In genomic region chr13:110251227-110251791, GRCh38 we compare ENCODE assay signal across 18 cellular contexts. TPM values are rescaled to one million over a fixed set of nuclear protein-coding genes. Genes with fewer than 3 reads are reported as not detected.
A peak's percentile ranks its signal among the peaks of the same experiment; 100 is the strongest.
DNase-seq lines count a peak whose midpoint lies in the region; ATAC-seq, FAIRE-seq and TF ChIP-seq lines count a peak whose summit lies in the region.
"Had no signal": no experiment of that assay in that cellular context is flagged by ENCODE, and none has a peak within 500 bp of the region (broad histone marks: within the 10 kb centered on the region; RNA-seq: fewer than 3 reads in every experiment).

No MANE protein-coding gene starts in this region.

- H3K4me1 Mint-ChIP-seq in Calu3 (ENCODE audit: low read depth, unreplicated experiment) (no peaks in the 10 kb centered on the region), type B pancreatic cell (ENCODE audit: unreplicated experiment) (peaks cover 8% of the 10 kb centered on the region)
- H3K4me1 Mint-ChIP-seq: activated naive CD4-positive, alpha-beta T cell treated with anti-CD3 and anti-CD28 coated beads, Interleukin-2, amount 10 ng/mL, durations not matched to agents 7 days and 5 days had no signal

- TF ChIP-seq CTCF in kidney (IDR thresholded peaks at IDR 0.05; ENCODE audit: borderline replicate concordance, extremely low read depth, insufficient read depth) (no peak), gastrocnemius medialis (IDR thresholded peaks at IDR 0.05 in 4 of 5, conservative IDR thresholded peaks at IDR 0.05 in 1 of 5) (no peak), Calu3 (IDR thresholded peaks at IDR 0.05; ENCODE audit: unreplicated experiment) (no peak), type B pancreatic cell (conservative IDR thresholded peaks at IDR 0.05) (no peak)

- in situ Hi-C loops in gastrocnemius medialis (cut with MboI; ENCODE audit: low sequenced_read_pairs in 4 of 4): no loop called here

- no peak for ATAC-seq in gastrocnemius medialis
- ATAC-seq in GM21447 (IDR thresholded peaks at IDR 0.05; ENCODE audit: unreplicated experiment): no peak
- ATAC-seq: Panc1 had no signal

- H3K27me3 ChIP-seq in ACC112 (ENCODE audit: insufficient read depth, low read length) (no peaks in the 10 kb centered on the region), gastrocnemius medialis (peaks cover 0 to 3% (median 2%) of the 10 kb centered on the region in 3 donors)
- H3K27me3 ChIP-seq: dorsolateral prefrontal cortex had no signal

- no peak for TF ChIP-seq POLR2A in gastrocnemius medialis (IDR thresholded peaks at IDR 0.05)

- no peaks in the 10 kb centered on the region for H3K9me3 ChIP-seq in kidney (ENCODE audit: control insufficient read depth in 1 of 2, low read length in 2 of 2)
- no peaks in the 10 kb centered on the region for H3K9me3 ChIP-seq in gastrocnemius medialis

- H3K9me3 Mint-ChIP-seq in Calu3 (ENCODE audit: low read depth, unreplicated experiment) (no peaks in the 10 kb centered on the region), type B pancreatic cell (no peaks in the 10 kb centered on the region)
- H3K9me3 Mint-ChIP-seq: H9; T-helper 2 cell treated with Interferon-gamma antibody and Interleukin-4, amounts not matched to agents 5 μg/mL and 100 μg/mL, for 36 hours had no signal

- no peak overlapping the region for H2AFZ ChIP-seq in ACC112 (ENCODE audit: low read length, unreplicated experiment)

- no peak for FAIRE-seq in kidney (lab: Jason Lieb, UNC)

- H3K27ac Mint-ChIP-seq in Calu3 (ENCODE audit: unreplicated experiment) (no peak overlapping the region), type B pancreatic cell (no peak overlapping the region)
- H3K27ac Mint-ChIP-seq: activated CD4-positive, alpha-beta memory T cell treated with anti-CD3 and anti-CD28 coated beads for 36 hours; activated naive CD4-positive, alpha-beta T cell treated with anti-CD3 and anti-CD28 coated beads, Interleukin-2, amount 10 ng/mL, durations not matched to agents 7 days and 5 days; progenitor cell of endocrine pancreas; T-helper 2 cell treated with Interferon-gamma antibody and Interleukin-4, amounts not matched to agents 5 μg/mL and 100 μg/mL, for 36 hours had no signal

- DNase-seq in kidney (no peak), gastrocnemius medialis (no peak), caudate nucleus (lab: John Stamatoyannopoulos, UW) (no peak), Calu3 (no peak), type B pancreatic cell (ENCODE audit: extremely low spot score, unreplicated experiment) (no peak)
- DNase-seq: activated CD4-positive, alpha-beta memory T cell treated with anti-CD3 and anti-CD28 coated beads for 36 hours; activated naive CD4-positive, alpha-beta T cell treated with anti-CD3 and anti-CD28 coated beads, Interleukin-2, amount 10 ng/mL, durations not matched to agents 7 days and 5 days; DMS153; H9; NCI-H1105; NCI-H446 had no signal

- H3K27me3 Mint-ChIP-seq in Calu3 (ENCODE audit: unreplicated experiment) (no peaks in the 10 kb centered on the region), type B pancreatic cell (peaks cover 3% of the 10 kb centered on the region)
- H3K27me3 Mint-ChIP-seq: progenitor cell of endocrine pancreas had no signal

- 50 to 80% (median 79%) methylated on average over 10 of the region's 10 CpGs for WGBS in adipose tissue, 3 donors

- H3K36me3 Mint-ChIP-seq in Calu3 (ENCODE audit: insufficient read depth, unreplicated experiment) (no peaks in the 10 kb centered on the region), type B pancreatic cell (no peaks in the 10 kb centered on the region)
- H3K36me3 Mint-ChIP-seq: activated CD4-positive, alpha-beta memory T cell treated with anti-CD3 and anti-CD28 coated beads for 36 hours; activated naive CD4-positive, alpha-beta T cell treated with anti-CD3 and anti-CD28 coated beads, Interleukin-2, amount 10 ng/mL, durations not matched to agents 7 days and 5 days had no signal

- intact Hi-C loops in kidney (cut with DNase I): no loop called here
- intact Hi-C loops in gastrocnemius medialis (cut with DNase I; ENCODE audit: low total_unique reads): no loop called here
- intact Hi-C loops in Calu3 (cut with micrococcal nuclease; ENCODE audit: unreplicated experiment): no loop called here

- CTCF ChIA-PET in Calu3 (lab: Charles Lee): interaction anchor here (0.7 kb wide), 1 partner anchor 14 kb away, joined by 3 read pairs; no protein-coding TSS in a partner anchor

- H3K9ac ChIP-seq in kidney (ENCODE audit: low read length in 2 of 2): no peak overlapping the region

- no TSS peak for BruUV-seq in Calu3 (replicated peaks; lab: Mats Ljungman, UMichigan)

- no peak overlapping the region for H3K4me3 Mint-ChIP-seq in Calu3 (ENCODE audit: low read depth, unreplicated experiment)
- H3K4me3 Mint-ChIP-seq in type B pancreatic cell: no peak overlapping the region
- H3K4me3 Mint-ChIP-seq: activated CD4-positive, alpha-beta memory T cell treated with anti-CD3 and anti-CD28 coated beads for 36 hours; activated naive CD4-positive, alpha-beta T cell treated with anti-CD3 and anti-CD28 coated beads, Interleukin-2, amount 10 ng/mL, durations not matched to agents 7 days and 5 days; H9; T-helper 2 cell treated with Interferon-gamma antibody and Interleukin-4, amounts not matched to agents 5 μg/mL and 100 μg/mL, for 36 hours had no signal

- H3K4me3 ChIP-seq in ACC112 (ENCODE audit: low read depth, low read length) (peak overlapping the region; percentile 6; the same call in 1 of the 2 replicates), kidney (ENCODE audit: low read length in 2 of 2) (no peak overlapping the region), gastrocnemius medialis (no peak overlapping the region)
- H3K4me3 ChIP-seq: dorsolateral prefrontal cortex had no signal

- H3K4me1 ChIP-seq in ACC112 (ENCODE audit: control insufficient read depth, insufficient read depth, low read length, unreplicated experiment) (peaks cover 48% of the 10 kb centered on the region), kidney (ENCODE audit: control insufficient read depth in 1 of 2, insufficient read depth in 1 of 2, low read depth in 1 of 2, low read length in 2 of 2) (peaks cover 7 to 14% of the 10 kb centered on the region in 2 donors), gastrocnemius medialis (peaks cover 16 to 42% of the 10 kb centered on the region in 2 donors)

- H3K36me3 ChIP-seq in ACC112 (ENCODE audit: insufficient read depth, low read length) (no peaks in the 10 kb centered on the region), kidney (ENCODE audit: control insufficient read depth in 1 of 2, insufficient read depth in 2 of 2, low read length in 2 of 2) (no peaks in the 10 kb centered on the region), gastrocnemius medialis (no peaks in the 10 kb centered on the region)

- peaks cover 28% of the 10 kb centered on the region for H3K79me2 ChIP-seq in ACC112 (ENCODE audit: control insufficient read depth, insufficient read depth, low read length, unreplicated experiment)

- H3K27ac ChIP-seq in ACC112 (ENCODE audit: low read depth, low read length): peak overlapping the region; percentile 97
- peak overlapping the region; percentile 57 for H3K27ac ChIP-seq in adipose tissue (ENCODE audit: low read depth, low read length)
- H3K27ac ChIP-seq in kidney (ENCODE audit: low read depth in 2 of 2, low read length in 2 of 2): peak overlapping the region; percentile 79 to 82
- peak overlapping the region; percentile 78 to 81 (median 80) for H3K27ac ChIP-seq in gastrocnemius medialis
- H3K27ac ChIP-seq in caudate nucleus (ENCODE audit: low read depth, low read length): no peak overlapping the region

RNA-seq across cellular contexts. Expression of gene COL4A1, which starts 55.6 kb away (rescaled TPM):
- polyA plus RNA-seq in adipose tissue (100 to 1,000 TPM; 103 to 773 (median 225) TPM), kidney (ENCODE audit: insufficient read depth, low read depth, low replicate concordance) (53.0 TPM)
- total RNA-seq in kidney (218 TPM), gastrocnemius medialis (100 to 1,000 TPM in 3 of 4 donors, 10 to 100 TPM in 1; 60.5 to 127 (median 120) TPM), Calu3 (2022) (0.12 TPM in 1 of 2 replicates, not detected in the other), type B pancreatic cell (ENCODE audit: low replicate concordance) (20.4 and 83.6 TPM in 2 replicates)
- total RNA-seq: activated CD4-positive, alpha-beta memory T cell treated with anti-CD3 and anti-CD28 coated beads for 36 hours had no signal

RNA-seq across cellular contexts. Expression of gene COL4A2, which starts 55.8 kb away (rescaled TPM):
- polyA plus RNA-seq in adipose tissue (100 to 1,000 TPM in 2 of 3 donors, 10 to 100 TPM in 1; 93.5 to 632 (median 260) TPM), kidney (ENCODE audit: insufficient read depth, low read depth, low replicate concordance) (126 TPM)
- total RNA-seq in kidney (265 TPM), gastrocnemius medialis (10 to 100 TPM; 51.2 to 85.8 (median 70.5) TPM), Calu3 (2022) (0.42 and 1.0 TPM in 2 replicates), type B pancreatic cell (ENCODE audit: low replicate concordance) (38.6 and 145 TPM in 2 replicates)
- total RNA-seq: activated CD4-positive, alpha-beta memory T cell treated with anti-CD3 and anti-CD28 coated beads for 36 hours had no signal

Comparison
In these comparisons a context has a peak if more than half of its experiments do, and no peak if none do; other contexts are left out.
1. RNA of gene COL4A1, which starts 55.6 kb away (total RNA-seq): 218 TPM in kidney (single experiment), 60.5 to 127 TPM in gastrocnemius medialis and 20.4 to 83.6 TPM in type B pancreatic cell; 0.12 TPM in Calu3; every median in the first group is over 10 times any median in the second.
2. RNA of gene COL4A2, which starts 55.8 kb away (total RNA-seq): 265 TPM in kidney (single experiment), 38.6 to 145 TPM in type B pancreatic cell and 51.2 to 85.8 TPM in gastrocnemius medialis; 0.42 to 1.0 TPM in Calu3; every median in the first group is over 10 times any median in the second.